In genomic region chr15:78000089-78000926, GRCh38 we compare ENCODE assay signal across 8 cellular contexts.
DNase-seq lines count a peak whose midpoint lies in the region; ATAC-seq and TF ChIP-seq lines count a peak whose summit lies in the region.

No MANE protein-coding gene starts in this region.

- no peak overlapping the region for H3K27ac Mint-ChIP-seq in activated B cell treated with CpG ODN at 0.5 μM for 24 hours

- H3K36me3 Mint-ChIP-seq in activated B cell treated with CpG ODN at 0.5 μM for 24 hours (ENCODE audit: low read depth): peaks cover 48% of the 10 kb centered on the region

- 10% methylated on average over 2 of the region's 24 CpGs for WGBS in right lobe of liver (ENCODE audit: insufficient coverage, low coverage, low lambda C conversion rate, missing lambda C conversion rate)

- H3K27ac ChIP-seq in right lobe of liver: peak overlapping the region in 2 of 3 donors; percentile 56 to 59

- no peaks in the 10 kb centered on the region for H3K27me3 Mint-ChIP-seq in activated B cell treated with CpG ODN at 0.5 μM for 24 hours

- H3K9me3 Mint-ChIP-seq in activated B cell treated with CpG ODN at 0.5 μM for 24 hours: no peaks in the 10 kb centered on the region

- peak; percentile 75 for DNase-seq in NCI-H82 (lab: John Stamatoyannopoulos, UW)
- DNase-seq in NCI-H82 treated with DMSO at 0.1 percent for 48 hours (lab: John Stamatoyannopoulos, UW; ENCODE audit: unreplicated experiment): no peak
- DNase-seq in LHCN-M2 (ENCODE audit: low read depth): peak; percentile 39
- DNase-seq in activated B cell treated with CpG ODN at 0.5 μM for 24 hours: peak; percentile 60
- DNase-seq in central memory CD4-positive, alpha-beta T cell: peak; percentile 80
- DNase-seq in right lobe of liver: peak; percentile 93 to 97 (median 96)
- peak; percentile 45 for DNase-seq in stimulated activated CD8-positive, alpha-beta memory T cell treated with anti-CD3 and anti-CD28 coated beads, Interleukin-15, amount 100 ng/mL, for 24 hours (ENCODE audit: low read depth)

- intact Hi-C loops in activated B cell treated with CpG ODN at 0.5 μM for 24 hours (cut with micrococcal nuclease) (loop anchor here (1.0 to 2.0 kb wide), 2 partner anchors 108 to 240 kb away; no protein-coding TSS in a partner anchor), right lobe of liver (cut with DNase I) (loop anchor here in 1 of 2 donors (10.0 kb wide), 1 partner anchor 64 kb away; no protein-coding TSS in a partner anchor)

- H3K9me3 ChIP-seq in right lobe of liver: no peaks in the 10 kb centered on the region

- ATAC-seq in activated B cell treated with CpG ODN at 0.5 μM for 24 hours (ENCODE audit: low read depth): peak; percentile 97
- peak; percentile 82 to 91 (median 88) for ATAC-seq in right lobe of liver
- no peak for ATAC-seq in HG03097 (IDR thresholded peaks at IDR 0.05; ENCODE audit: low FRiP score, unreplicated experiment)

- no peak for TF ChIP-seq CTCF in activated B cell treated with CpG ODN at 0.5 μM for 24 hours (IDR thresholded peaks at IDR 0.05)
- TF ChIP-seq CTCF in right lobe of liver (IDR thresholded peaks at IDR 0.05): peak; percentile 66 to 95 (median 86)

- no peak overlapping the region for H3K4me3 Mint-ChIP-seq in activated B cell treated with CpG ODN at 0.5 μM for 24 hours

- peaks cover 0 to 33% (median 20%) of the 10 kb centered on the region in 4 donors for H3K4me1 ChIP-seq in right lobe of liver

- peaks cover 8% of the 10 kb centered on the region for H3K4me1 Mint-ChIP-seq in activated B cell treated with CpG ODN at 0.5 μM for 24 hours

- CTCF ChIA-PET in activated B cell treated with CpG ODN at 0.5 μM for 24 hours (lab: Charles Lee): interaction anchor here (0.6 to 3.1 kb wide), 10 partner anchors 19 to 240 kb away, joined by 3 to 39 read pairs (median 3); no protein-coding TSS in a partner anchor

- POLR2A ChIA-PET in activated B cell treated with CpG ODN at 0.5 μM for 24 hours (lab: Charles Lee): interaction anchor here (2.4 kb wide), 1 partner anchor 109 kb away, joined by 11 read pairs; no protein-coding TSS in a partner anchor

- peak; percentile 76 for TF ChIP-seq POLR2A in right lobe of liver (IDR thresholded peaks at IDR 0.05)

- no peak overlapping the region for H3K4me3 ChIP-seq in right lobe of liver

- H3K27me3 ChIP-seq in right lobe of liver: no peaks in the 10 kb centered on the region

- peaks cover 0 to 52% (median 26%) of the 10 kb centered on the region in 4 donors for H3K36me3 ChIP-seq in right lobe of liver
